In the genomic region with DNA sequence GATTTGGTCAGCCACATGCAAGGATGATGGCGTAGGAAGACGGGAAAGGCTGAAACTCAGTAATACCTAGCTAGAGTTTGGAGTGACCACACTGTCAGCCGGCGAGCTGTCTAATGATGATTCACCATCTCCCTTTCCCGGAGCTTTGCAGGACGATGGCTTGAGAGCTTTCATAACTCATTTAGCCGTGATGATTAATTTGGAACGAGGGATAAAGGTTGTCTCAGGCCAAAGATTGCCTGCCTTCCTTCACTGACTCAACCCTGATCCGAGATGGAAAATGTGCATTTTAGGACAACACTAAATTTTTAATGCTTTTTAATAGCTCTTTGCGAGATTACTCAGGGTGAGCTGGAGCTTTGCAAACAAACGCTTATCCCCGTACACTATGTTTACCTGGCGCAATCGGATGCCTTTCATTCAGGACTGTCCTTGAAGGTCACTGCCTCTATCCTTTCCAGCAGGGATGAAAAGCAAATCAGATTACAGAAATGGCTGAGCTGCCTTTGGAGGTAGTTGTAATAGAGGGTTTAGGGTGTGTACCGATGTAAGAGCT, we compare ENCODE assay signal across 23 cellular contexts.
A peak's percentile ranks its signal among the peaks of the same experiment; 100 is the strongest.
DNase-seq lines count a peak whose midpoint lies in the region; ATAC-seq, FAIRE-seq and TF ChIP-seq lines count a peak whose summit lies in the region.
"Had no signal": no experiment of that assay in that cellular context is flagged by ENCODE, and none has a peak within 500 bp of the region (broad histone marks: within the 10 kb centered on the region; RNA-seq: fewer than 3 reads in every experiment).

No MANE protein-coding gene starts in this region.

- no peak overlapping the region for H3K4me3 ChIP-seq in AG09309 (ENCODE audit: control insufficient read depth, low read depth, low read length)
- H3K4me3 ChIP-seq in RWPE2 (ENCODE audit: severe bottlenecking): no peak overlapping the region
- no peak overlapping the region for H3K4me3 ChIP-seq in fibroblast of mammary gland (ENCODE audit: control insufficient read depth, low read depth, low read length)
- H3K4me3 ChIP-seq in mucosa of descending colon: no peak overlapping the region
- H3K4me3 ChIP-seq: K562, left lung, SJSA1 had no signal

- FAIRE-seq in H54 (lab: Jason Lieb, UNC): no peak
- FAIRE-seq: GM12892, K562 had no signal

- DNase-seq in AG09309 (ENCODE audit: low read depth) (peak; percentile 25), H54 (ENCODE audit: insufficient read length, low spot score) (peak; percentile 33), RWPE2 (ENCODE audit: low spot score) (no peak), fibroblast of mammary gland (ENCODE audit: low read depth) (peak; percentile 78), globus pallidus (ENCODE audit: low spot score) (no peak), NCI-H146 (lab: John Stamatoyannopoulos, UW) (no peak), mucosa of descending colon (no peak)
- DNase-seq: activated CD8-positive, alpha-beta memory T cell treated with anti-CD3 and anti-CD28 coated beads, Interleukin-2, amount 10 ng/mL, durations not matched to agents 7 days and 5 days; activated naive CD4-positive, alpha-beta T cell treated with anti-CD3 and anti-CD28 coated beads, Interleukin-2, amount 10 ng/mL, durations not matched to agents 7 days and 5 days; BE2C; DND-41; hippocampal formation; left lung; naive B cell; NCI-H1436 treated with DMSO at 0.1 percent for 48 hours; NK-92 treated with Interleukin-12 subunit alpha and Interleukin-12 subunit beta, amount 100 ng/mL, for 24 hours; stimulated activated CD4-positive, alpha-beta T cell treated with anti-CD3 and anti-CD28 coated beads, Interleukin-2, amount 100 ng/mL, for 24 hours had no signal

- ATAC-seq in RWPE2 (ENCODE audit: low read depth): peak; percentile 90
- no peak for ATAC-seq in GM18498 (IDR thresholded peaks at IDR 0.05; ENCODE audit: unreplicated experiment)
- no peak for ATAC-seq in mucosa of descending colon
- ATAC-seq: activated CD8-positive, alpha-beta memory T cell treated with anti-CD3 and anti-CD28 coated beads, Interleukin-2, amount 10 ng/mL, durations not matched to agents 7 days and 5 days; K562; left lung had no signal

- intact Hi-C loops in mucosa of descending colon (cut with DNase I, micrococcal nuclease): no loop called here

- no peaks in the 10 kb centered on the region for H3K27me3 ChIP-seq in RWPE2 (ENCODE audit: insufficient read depth, poor library complexity, severe bottlenecking)
- H3K27me3 ChIP-seq: BE2C, SJSA1 had no signal

- H3K9me3 ChIP-seq in RWPE2 (ENCODE audit: severe bottlenecking): peaks cover 3% of the 10 kb centered on the region
- no peaks in the 10 kb centered on the region for H3K9me3 ChIP-seq in mucosa of descending colon
- H3K9me3 ChIP-seq: BE2C, SJSA1 had no signal

- H3K4me1 ChIP-seq in RWPE2 (ENCODE audit: insufficient read depth, poor library complexity, severe bottlenecking): peaks cover 15% of the 10 kb centered on the region
- H3K4me1 ChIP-seq in mucosa of descending colon (ENCODE audit: low read depth): no peaks in the 10 kb centered on the region
- H3K4me1 ChIP-seq: BE2C, left lung had no signal

- peak overlapping the region; percentile 84 for H3K27ac ChIP-seq in RWPE2 (ENCODE audit: poor library complexity, severe bottlenecking)
- H3K27ac ChIP-seq: epithelial cell of prostate, left lung, SJSA1, VCaP had no signal

- H3K36me3 ChIP-seq in RWPE2 (ENCODE audit: low read depth): no peaks in the 10 kb centered on the region
- no peaks in the 10 kb centered on the region for H3K36me3 ChIP-seq in mucosa of descending colon (ENCODE audit: low read depth)
- H3K36me3 ChIP-seq: BE2C, left lung, SJSA1 had no signal

- no peak for TF ChIP-seq POLR2A in H54 (IDR thresholded peaks at IDR 0.05; ENCODE audit: low read depth, low read length)

- TF ChIP-seq CTCF in AG09309 (IDR thresholded peaks at IDR 0.05; ENCODE audit: control insufficient read depth, insufficient read depth, low read depth, low read length, missing control alignments): no peak
- no peak for TF ChIP-seq CTCF in RWPE2 (IDR thresholded peaks at IDR 0.05; ENCODE audit: poor library complexity, severe bottlenecking)
- TF ChIP-seq CTCF in fibroblast of mammary gland (conservative IDR thresholded peaks at IDR 0.05; ENCODE audit: control insufficient read depth, insufficient read depth, low read depth, low read length): no peak
- no peak for TF ChIP-seq CTCF in mucosa of descending colon (IDR thresholded peaks at IDR 0.05)

Comparison
In these comparisons a context has a peak if more than half of its experiments do, and no peak if none do; other contexts are left out.
1. DNase-seq: peak in AG09309 (single experiment), H54 (single experiment) and fibroblast of mammary gland (single experiment); none in RWPE2 (single experiment), globus pallidus (single experiment), NCI-H146 (single experiment) and mucosa of descending colon (0 of 3).